2 cellular contexts compared by ENCODE assay signal in the genomic region with DNA sequence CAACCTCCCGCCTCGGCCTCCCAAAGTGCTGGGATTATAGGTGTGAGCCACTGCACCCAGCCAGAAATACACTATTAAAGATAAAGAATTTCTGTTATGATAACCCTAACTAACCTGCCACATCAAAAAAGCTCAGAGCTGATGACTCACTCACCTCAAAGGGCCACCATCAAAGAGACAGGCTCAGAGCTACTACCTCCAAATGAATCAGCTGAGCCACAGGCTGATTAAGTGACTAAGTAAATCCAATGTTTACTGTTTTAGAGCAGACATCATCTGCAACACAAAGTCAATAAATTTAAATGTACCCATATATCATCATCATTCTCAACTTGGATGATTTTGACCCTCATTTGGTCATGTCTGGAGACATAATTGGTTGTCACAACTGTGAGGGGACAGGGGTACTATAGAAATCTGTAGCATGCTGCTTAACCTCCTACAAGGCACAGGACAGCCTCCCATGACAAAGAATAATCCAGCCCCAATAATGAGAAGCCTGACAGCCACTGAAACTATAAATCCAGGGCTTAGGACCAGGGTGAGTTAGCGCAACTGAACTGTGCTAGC.
TF ChIP-seq lines count a peak whose summit lies in the region.

No MANE protein-coding gene starts in this region.

TF ChIP-seq in SK-N-SH treated with all-trans-retinoic acid at 6 μM for 48 hours, 23 proteins besides CTCF, POLR2A, EP300 and RAD21 (continued from another document):
- no peak for TF ChIP-seq ESRRG (CRISPR knock-in tag; IDR thresholded peaks at IDR 0.05)

TF ChIP-seq in GM12878, 131 proteins besides CTCF, POLR2A, EP300 and RAD21 (continued from another document):
- TF ChIP-seq, protein P1, sequence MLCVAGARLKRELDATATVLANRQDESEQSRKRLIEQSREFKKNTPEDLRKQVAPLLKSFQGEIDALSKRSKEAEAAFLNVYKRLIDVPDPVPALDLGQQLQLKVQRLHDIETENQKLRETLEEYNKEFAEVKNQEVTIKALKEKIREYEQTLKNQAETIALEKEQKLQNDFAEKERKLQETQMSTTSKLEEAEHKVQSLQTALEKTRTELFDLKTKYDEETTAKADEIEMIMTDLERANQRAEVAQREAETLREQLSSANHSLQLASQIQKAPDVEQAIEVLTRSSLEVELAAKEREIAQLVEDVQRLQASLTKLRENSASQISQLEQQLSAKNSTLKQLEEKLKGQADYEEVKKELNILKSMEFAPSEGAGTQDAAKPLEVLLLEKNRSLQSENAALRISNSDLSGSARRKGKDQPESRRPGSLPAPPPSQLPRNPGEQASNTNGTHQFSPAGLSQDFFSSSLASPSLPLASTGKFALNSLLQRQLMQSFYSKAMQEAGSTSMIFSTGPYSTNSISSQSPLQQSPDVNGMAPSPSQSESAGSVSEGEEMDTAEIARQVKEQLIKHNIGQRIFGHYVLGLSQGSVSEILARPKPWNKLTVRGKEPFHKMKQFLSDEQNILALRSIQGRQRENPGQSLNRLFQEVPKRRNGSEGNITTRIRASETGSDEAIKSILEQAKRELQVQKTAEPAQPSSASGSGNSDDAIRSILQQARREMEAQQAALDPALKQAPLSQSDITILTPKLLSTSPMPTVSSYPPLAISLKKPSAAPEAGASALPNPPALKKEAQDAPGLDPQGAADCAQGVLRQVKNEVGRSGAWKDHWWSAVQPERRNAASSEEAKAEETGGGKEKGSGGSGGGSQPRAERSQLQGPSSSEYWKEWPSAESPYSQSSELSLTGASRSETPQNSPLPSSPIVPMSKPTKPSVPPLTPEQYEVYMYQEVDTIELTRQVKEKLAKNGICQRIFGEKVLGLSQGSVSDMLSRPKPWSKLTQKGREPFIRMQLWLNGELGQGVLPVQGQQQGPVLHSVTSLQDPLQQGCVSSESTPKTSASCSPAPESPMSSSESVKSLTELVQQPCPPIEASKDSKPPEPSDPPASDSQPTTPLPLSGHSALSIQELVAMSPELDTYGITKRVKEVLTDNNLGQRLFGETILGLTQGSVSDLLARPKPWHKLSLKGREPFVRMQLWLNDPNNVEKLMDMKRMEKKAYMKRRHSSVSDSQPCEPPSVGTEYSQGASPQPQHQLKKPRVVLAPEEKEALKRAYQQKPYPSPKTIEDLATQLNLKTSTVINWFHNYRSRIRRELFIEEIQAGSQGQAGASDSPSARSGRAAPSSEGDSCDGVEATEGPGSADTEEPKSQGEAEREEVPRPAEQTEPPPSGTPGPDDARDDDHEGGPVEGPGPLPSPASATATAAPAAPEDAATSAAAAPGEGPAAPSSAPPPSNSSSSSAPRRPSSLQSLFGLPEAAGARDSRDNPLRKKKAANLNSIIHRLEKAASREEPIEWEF (IDR thresholded peaks at IDR 0.05; ENCODE audit: insufficient replicate concordance, low read depth, low read length): no peak
- TF ChIP-seq TCF7 (IDR thresholded peaks at IDR 0.05; ENCODE audit: borderline replicate concordance) (peak; percentile 80; the same call in 1 of the 2 replicates), JUNB (IDR thresholded peaks at IDR 0.05) (peak; percentile 42; the same call in 1 of the 2 replicates), MTA2 (IDR thresholded peaks at IDR 0.05; ENCODE audit: low read depth) (peak; percentile 23; the same call in 1 of the 2 replicates), CBX3 (IDR thresholded peaks at IDR 0.05; ENCODE audit: borderline replicate concordance, low read depth) (no peak), TAF1 (IDR thresholded peaks at IDR 0.05; ENCODE audit: borderline replicate concordance, low read depth, low read length) (no peak)
- TF ChIP-seq, protein P2, sequence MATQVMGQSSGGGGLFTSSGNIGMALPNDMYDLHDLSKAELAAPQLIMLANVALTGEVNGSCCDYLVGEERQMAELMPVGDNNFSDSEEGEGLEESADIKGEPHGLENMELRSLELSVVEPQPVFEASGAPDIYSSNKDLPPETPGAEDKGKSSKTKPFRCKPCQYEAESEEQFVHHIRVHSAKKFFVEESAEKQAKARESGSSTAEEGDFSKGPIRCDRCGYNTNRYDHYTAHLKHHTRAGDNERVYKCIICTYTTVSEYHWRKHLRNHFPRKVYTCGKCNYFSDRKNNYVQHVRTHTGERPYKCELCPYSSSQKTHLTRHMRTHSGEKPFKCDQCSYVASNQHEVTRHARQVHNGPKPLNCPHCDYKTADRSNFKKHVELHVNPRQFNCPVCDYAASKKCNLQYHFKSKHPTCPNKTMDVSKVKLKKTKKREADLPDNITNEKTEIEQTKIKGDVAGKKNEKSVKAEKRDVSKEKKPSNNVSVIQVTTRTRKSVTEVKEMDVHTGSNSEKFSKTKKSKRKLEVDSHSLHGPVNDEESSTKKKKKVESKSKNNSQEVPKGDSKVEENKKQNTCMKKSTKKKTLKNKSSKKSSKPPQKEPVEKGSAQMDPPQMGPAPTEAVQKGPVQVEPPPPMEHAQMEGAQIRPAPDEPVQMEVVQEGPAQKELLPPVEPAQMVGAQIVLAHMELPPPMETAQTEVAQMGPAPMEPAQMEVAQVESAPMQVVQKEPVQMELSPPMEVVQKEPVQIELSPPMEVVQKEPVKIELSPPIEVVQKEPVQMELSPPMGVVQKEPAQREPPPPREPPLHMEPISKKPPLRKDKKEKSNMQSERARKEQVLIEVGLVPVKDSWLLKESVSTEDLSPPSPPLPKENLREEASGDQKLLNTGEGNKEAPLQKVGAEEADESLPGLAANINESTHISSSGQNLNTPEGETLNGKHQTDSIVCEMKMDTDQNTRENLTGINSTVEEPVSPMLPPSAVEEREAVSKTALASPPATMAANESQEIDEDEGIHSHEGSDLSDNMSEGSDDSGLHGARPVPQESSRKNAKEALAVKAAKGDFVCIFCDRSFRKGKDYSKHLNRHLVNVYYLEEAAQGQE (IDR thresholded peaks at IDR 0.05; ENCODE audit: low read depth, low read length): no peak
TF ChIP-seq in GM12878: peak in this region for 4.
